In the genomic region with DNA sequence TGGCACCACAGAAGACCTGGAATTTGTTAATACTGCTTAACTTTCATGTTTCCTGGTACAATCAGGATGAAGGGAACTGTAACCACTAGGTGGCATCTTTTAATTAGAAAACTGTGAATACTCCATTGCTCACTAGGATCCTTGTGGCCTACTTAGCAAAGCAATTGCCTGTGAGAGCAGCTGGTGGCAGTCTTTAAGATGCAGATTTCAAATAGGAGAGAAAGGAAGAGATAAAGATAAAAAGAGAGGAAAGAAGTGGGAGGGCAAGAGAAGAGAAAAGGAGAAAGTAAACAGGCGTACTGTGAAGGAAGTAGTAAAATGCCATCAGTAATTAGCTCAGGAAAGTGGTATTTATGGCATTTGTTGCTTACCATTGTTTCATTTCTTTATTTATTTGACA, we compare ENCODE assay signal across 1 cellular context.
A peak's percentile ranks its signal among the peaks of the same experiment; 100 is the strongest.
TF ChIP-seq lines count a peak whose summit lies in the region.

No MANE protein-coding gene starts in this region.

TF ChIP-seq in HepG2, 621 proteins besides CTCF, POLR2A, EP300 and RAD21 (continued from another document):
- TF ChIP-seq, protein P1, sequence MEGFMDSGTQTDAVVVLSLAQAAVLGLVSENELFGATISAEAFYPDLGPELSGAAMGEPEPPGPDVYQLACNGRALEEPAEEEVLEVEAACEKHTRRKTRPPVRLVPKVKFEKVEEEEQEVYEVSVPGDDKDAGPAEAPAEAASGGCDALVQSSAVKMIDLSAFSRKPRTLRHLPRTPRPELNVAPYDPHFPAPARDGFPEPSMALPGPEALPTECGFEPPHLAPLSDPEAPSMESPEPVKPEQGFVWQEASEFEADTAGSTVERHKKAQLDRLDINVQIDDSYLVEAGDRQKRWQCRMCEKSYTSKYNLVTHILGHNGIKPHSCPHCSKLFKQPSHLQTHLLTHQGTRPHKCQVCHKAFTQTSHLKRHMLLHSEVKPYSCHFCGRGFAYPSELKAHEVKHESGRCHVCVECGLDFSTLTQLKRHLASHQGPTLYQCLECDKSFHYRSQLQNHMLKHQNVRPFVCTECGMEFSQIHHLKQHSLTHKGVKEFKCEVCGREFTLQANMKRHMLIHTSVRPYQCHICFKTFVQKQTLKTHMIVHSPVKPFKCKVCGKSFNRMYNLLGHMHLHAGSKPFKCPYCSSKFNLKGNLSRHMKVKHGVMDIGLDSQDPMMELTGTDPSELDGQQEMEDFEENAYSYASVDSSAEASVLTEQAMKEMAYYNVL (CRISPR knock-in tag; IDR thresholded peaks at IDR 0.05; ENCODE audit: borderline replicate concordance) = no peak
- TF ChIP-seq PCBP2 (optimal IDR thresholded peaks at IDR 0.05; ENCODE audit: low read depth, low read length, poor library complexity, severe bottlenecking) (no peak), FOXJ3 (CRISPR knock-in tag; IDR thresholded peaks at IDR 0.05; ENCODE audit: borderline replicate concordance) (no peak), SCMH1 (CRISPR knock-in tag; IDR thresholded peaks at IDR 0.05; ENCODE audit: borderline replicate concordance) (no peak), SMC3 (IDR thresholded peaks at IDR 0.05; ENCODE audit: low read length) (peak; percentile 44; the same call in 1 of the 2 replicates)
